ENCODE assay signal across 20 cellular contexts in the genomic region with DNA sequence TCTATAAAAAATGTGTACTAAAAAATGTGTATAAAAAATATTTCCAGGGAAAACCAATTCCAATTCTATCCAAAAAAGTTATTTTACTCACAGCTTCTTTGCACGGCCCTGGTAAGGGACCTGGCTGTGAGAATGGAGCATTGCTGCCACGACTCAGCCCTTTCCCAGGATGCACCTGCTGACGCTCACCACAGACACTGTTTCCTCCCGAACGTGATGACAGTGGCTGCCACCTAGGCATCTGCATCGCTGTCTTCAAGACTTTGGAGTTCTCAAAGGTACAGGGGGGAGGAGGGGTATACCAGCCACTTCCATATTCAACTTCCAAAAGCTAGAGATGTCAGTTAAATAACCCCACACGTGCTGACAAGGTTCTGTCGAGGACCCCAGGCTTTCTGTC. TPM values are rescaled to one million over a fixed set of nuclear protein-coding genes. Genes with fewer than 3 reads are reported as not detected.
DNase-seq lines count a peak whose midpoint lies in the region; ATAC-seq lines count a peak whose summit lies in the region.
"Had no signal": no experiment of that assay in that cellular context is flagged by ENCODE, and none has a peak within 500 bp of the region (broad histone marks: within the 10 kb centered on the region; RNA-seq: fewer than 3 reads in every experiment).

No MANE protein-coding gene starts in this region.

- H3K4me1 Mint-ChIP-seq in activated CD4-positive, alpha-beta T cell treated with anti-CD3 and anti-CD28 coated beads, Interleukin-2, amount 10 ng/mL, durations not matched to agents 7 days and 5 days: peaks cover 18% of the 10 kb centered on the region
- H3K4me1 Mint-ChIP-seq in stimulated activated memory B cell treated with anti-CD40 and anti-IgM and Interleukin-4, amounts not matched to agents 10 μg/mL and 1 μg/mL and 100 μg/mL, for 72 hours: peaks cover 29% of the 10 kb centered on the region

- no peak for DNase-seq in activated CD4-positive, alpha-beta T cell treated with anti-CD3 and anti-CD28 coated beads, Interleukin-2, amount 10 ng/mL, durations not matched to agents 7 days and 5 days
- no peak for DNase-seq in activated CD4-positive, alpha-beta T cell treated with anti-CD3 and anti-CD28 coated beads for 1 hour
- DNase-seq in Jurkat, Clone E6-1 (ENCODE audit: low read depth, low spot score): peak; percentile 81
- peak in 14 of 61 donors; percentile 4 to 51 (median 14) for DNase-seq in caudate nucleus (lab: John Stamatoyannopoulos, UW)
- DNase-seq in activated effector memory CD4-positive, alpha-beta T cell treated with anti-CD3 and anti-CD28 coated beads, Interleukin-2, amount 50 U/mL, for 16 hours: no peak
- DNase-seq: CD4-positive, CD25-positive, alpha-beta regulatory T cell; H7; Kasumi-1; MG63; NCI-H1417; NCI-H1694 treated with DMSO at 0.1 percent for 48 hours; NCI-H2081 treated with DMSO at 0.1 percent for 48 hours; NCI-H2171 treated with DMSO at 0.1 percent for 48 hours; NCI-H526; OCI-M1 had no signal

- H3K36me3 ChIP-seq in BLaER1: peaks cover 25% of the 10 kb centered on the region
- H3K36me3 ChIP-seq: MG63 had no signal

- no peaks in the 10 kb centered on the region for H3K27me3 ChIP-seq in BLaER1
- H3K27me3 ChIP-seq: MG63, SJSA1 had no signal

- H3K4me2 ChIP-seq in BLaER1: peak overlapping the region; percentile 62

- no peak overlapping the region for H3K4me3 Mint-ChIP-seq in activated CD4-positive, alpha-beta T cell treated with anti-CD3 and anti-CD28 coated beads, Interleukin-2, amount 10 ng/mL, durations not matched to agents 7 days and 5 days
- H3K4me3 Mint-ChIP-seq in stimulated activated memory B cell treated with anti-CD40 and anti-IgM and Interleukin-4, amounts not matched to agents 10 μg/mL and 1 μg/mL and 100 μg/mL, for 72 hours: no peak overlapping the region
- H3K4me3 Mint-ChIP-seq: CD4-positive, CD25-positive, alpha-beta regulatory T cell; IgD-negative memory B cell had no signal

- peaks cover 27% of the 10 kb centered on the region for H3K36me3 Mint-ChIP-seq in activated CD4-positive, alpha-beta T cell treated with anti-CD3 and anti-CD28 coated beads, Interleukin-2, amount 10 ng/mL, durations not matched to agents 7 days and 5 days (ENCODE audit: low read depth)
- H3K36me3 Mint-ChIP-seq in stimulated activated memory B cell treated with anti-CD40 and anti-IgM and Interleukin-4, amounts not matched to agents 10 μg/mL and 1 μg/mL and 100 μg/mL, for 72 hours: peaks cover 6% of the 10 kb centered on the region
- H3K36me3 Mint-ChIP-seq: IgD-negative memory B cell had no signal

- H3K9me3 Mint-ChIP-seq in activated CD4-positive, alpha-beta T cell treated with anti-CD3 and anti-CD28 coated beads, Interleukin-2, amount 10 ng/mL, durations not matched to agents 7 days and 5 days: no peaks in the 10 kb centered on the region
- H3K9me3 Mint-ChIP-seq in stimulated activated memory B cell treated with anti-CD40 and anti-IgM and Interleukin-4, amounts not matched to agents 10 μg/mL and 1 μg/mL and 100 μg/mL, for 72 hours: peaks cover 7% of the 10 kb centered on the region
- H3K9me3 Mint-ChIP-seq: IgD-negative memory B cell had no signal

- H3K4me3 ChIP-seq in BLaER1: no peak overlapping the region
- no peak overlapping the region for H3K4me3 ChIP-seq in Jurkat, Clone E6-1 (ENCODE audit: low read length)
- H3K4me3 ChIP-seq: MG63, SJSA1 had no signal

- CTCF ChIA-PET in activated CD4-positive, alpha-beta T cell treated with anti-CD3 and anti-CD28 coated beads, Interleukin-2, amount 10 ng/mL, durations not matched to agents 7 days and 5 days (lab: Charles Lee): interaction anchor here (1.0 kb wide), 1 partner anchor 14 kb away, joined by 5 read pairs; no protein-coding TSS in a partner anchor

- peak overlapping the region; percentile 67 for H3K27ac Mint-ChIP-seq in activated CD4-positive, alpha-beta T cell treated with anti-CD3 and anti-CD28 coated beads, Interleukin-2, amount 10 ng/mL, durations not matched to agents 7 days and 5 days
- no peak overlapping the region for H3K27ac Mint-ChIP-seq in stimulated activated memory B cell treated with anti-CD40 and anti-IgM and Interleukin-4, amounts not matched to agents 10 μg/mL and 1 μg/mL and 100 μg/mL, for 72 hours

- no peak overlapping the region for H3K9ac ChIP-seq in BLaER1

- H3K27me3 Mint-ChIP-seq in activated CD4-positive, alpha-beta T cell treated with anti-CD3 and anti-CD28 coated beads, Interleukin-2, amount 10 ng/mL, durations not matched to agents 7 days and 5 days: no peaks in the 10 kb centered on the region
- H3K27me3 Mint-ChIP-seq in stimulated activated memory B cell treated with anti-CD40 and anti-IgM and Interleukin-4, amounts not matched to agents 10 μg/mL and 1 μg/mL and 100 μg/mL, for 72 hours: no peaks in the 10 kb centered on the region
- H3K27me3 Mint-ChIP-seq: CD4-positive, CD25-positive, alpha-beta regulatory T cell had no signal

- peak overlapping the region; percentile 2; the same call in 1 of the 2 replicates for H3K27ac ChIP-seq in BLaER1
- H3K27ac ChIP-seq in caudate nucleus (ENCODE audit: low read depth, low read length): peak overlapping the region; percentile 30
- H3K27ac ChIP-seq: SJSA1 had no signal

- peaks cover 52% of the 10 kb centered on the region for H3K4me1 ChIP-seq in BLaER1

- H4K20me1 ChIP-seq in BLaER1: no peaks in the 10 kb centered on the region

- no peaks in the 10 kb centered on the region for H3K9me3 ChIP-seq in BLaER1
- H3K9me3 ChIP-seq: MG63, SJSA1 had no signal

- POLR2A ChIA-PET in activated CD4-positive, alpha-beta T cell treated with anti-CD3 and anti-CD28 coated beads, Interleukin-2, amount 10 ng/mL, durations not matched to agents 7 days and 5 days (lab: Charles Lee): no interaction called here

- no peak for ATAC-seq in stimulated activated memory B cell treated with anti-CD40 and anti-IgM and Interleukin-4, amounts not matched to agents 10 μg/mL and 1 μg/mL and 100 μg/mL, for 72 hours
- ATAC-seq: Right ventricle myocardium inferior had no signal

RNA-seq across cellular contexts. Expression of gene PTPRN2, which starts 23.9 kb away (rescaled TPM):
- 1 to 10 TPM; 2.6 to 2.7 TPM for total RNA-seq in activated CD4-positive, alpha-beta T cell treated with anti-CD3 and anti-CD28 coated beads, Interleukin-2, amount 10 ng/mL, durations not matched to agents 7 days and 5 days
- polyA plus RNA-seq in Jurkat, Clone E6-1 (2012; ENCODE audit: insufficient read depth, insufficient read length): 23.3 TPM
